ENCODE assay signal across 11 cellular contexts in genomic region chr18:23380001-23380550, GRCh38.
DNase-seq lines count a peak whose midpoint lies in the region; ATAC-seq and TF ChIP-seq lines count a peak whose summit lies in the region.
"Had no signal": no experiment of that assay in that cellular context is flagged by ENCODE, and none has a peak within 500 bp of the region (broad histone marks: within the 10 kb centered on the region; RNA-seq: fewer than 3 reads in every experiment).

No MANE protein-coding gene starts in this region.

- no peaks in the 10 kb centered on the region for H3K36me3 ChIP-seq in thoracic aorta
- H3K36me3 ChIP-seq: colonic mucosa had no signal

- H3K4me1 ChIP-seq in foreskin keratinocyte (peaks cover 28% of the 10 kb centered on the region), thoracic aorta (ENCODE audit: control insufficient read depth in 1 of 2, low read depth in 2 of 2) (peaks cover 20 to 43% of the 10 kb centered on the region in 2 donors)
- H3K4me1 ChIP-seq: colonic mucosa had no signal

- H3K27me3 ChIP-seq in foreskin keratinocyte (no peaks in the 10 kb centered on the region), thoracic aorta (replicated peaks; ENCODE audit: insufficient read depth) (no peaks in the 10 kb centered on the region)
- H3K27me3 ChIP-seq: colonic mucosa had no signal

- ATAC-seq in foreskin keratinocyte (peak; percentile 62), thoracic aorta (ENCODE audit: insufficient number of reproducible peaks, low FRiP score, low read depth) (no peak), HG02763 (IDR thresholded peaks at IDR 0.05; ENCODE audit: unreplicated experiment) (no peak)
- ATAC-seq: stimulated activated naive CD8-positive, alpha-beta T cell treated with anti-CD3 and anti-CD28 coated beads, Interleukin-15, amount 100 ng/mL, for 72 hours had no signal

- no peaks in the 10 kb centered on the region for H3K9me3 ChIP-seq in thoracic aorta
- H3K9me3 ChIP-seq: colonic mucosa had no signal

- H3K27ac ChIP-seq in foreskin keratinocyte (no peak overlapping the region), thoracic aorta (peak overlapping the region; percentile 87)
- H3K27ac ChIP-seq: colonic mucosa had no signal

- H3K4me3 ChIP-seq in thoracic aorta, result no peak overlapping the region
- H3K4me3 ChIP-seq: colonic mucosa had no signal

- DNase-seq in NCI-H2107 treated with DMSO at 0.1 percent for 48 hours (lab: John Stamatoyannopoulos, UW; ENCODE audit: unreplicated experiment) (peak; percentile 37), NCI-H2107 (lab: John Stamatoyannopoulos, UW) (no peak), T1000 (lab: John Stamatoyannopoulos, UW) (peak; percentile 52), foreskin keratinocyte (peak; percentile 49 to 77), thoracic aorta (ENCODE audit: low spot score) (no peak), D341Med (ENCODE audit: low spot score) (no peak)
- DNase-seq in activated CD8-positive, alpha-beta memory T cell treated with anti-CD3 and anti-CD28 coated beads, Interleukin-2, amount 50 U/mL, for 48 hours, result no peak
- DNase-seq: colonic mucosa; GDM1; stimulated activated naive CD8-positive, alpha-beta T cell treated with anti-CD3 and anti-CD28 coated beads, Interleukin-15, amount 100 ng/mL, for 72 hours had no signal

- peak; percentile 28 for TF ChIP-seq CTCF in foreskin keratinocyte (conservative IDR thresholded peaks at IDR 0.05)
- no peak for TF ChIP-seq CTCF in thoracic aorta (IDR thresholded peaks at IDR 0.05)

Comparison
In these comparisons a context has a peak if more than half of its experiments do, and no peak if none do; other contexts are left out.
1. DNase-seq: peak in NCI-H2107 treated with DMSO at 0.1 percent for 48 hours (single experiment), T1000 (single experiment) and foreskin keratinocyte (2 of 2); none in NCI-H2107 (single experiment), thoracic aorta (single experiment), D341Med (single experiment) and activated CD8-positive, alpha-beta memory T cell treated with anti-CD3 and anti-CD28 coated beads, Interleukin-2, amount 50 U/mL, for 48 hours (single experiment).